8 cellular contexts compared by ENCODE assay signal in genomic region chr13:50124536-50125305, GRCh38.
DNase-seq lines count a peak whose midpoint lies in the region; ATAC-seq and TF ChIP-seq lines count a peak whose summit lies in the region.

No MANE protein-coding gene starts in this region.

- peaks cover 42% of the 10 kb centered on the region for H3K36me3 ChIP-seq in DOHH2 (ENCODE audit: control insufficient read depth, low read length)

- peak overlapping the region; percentile 89 for H3K27ac ChIP-seq in DOHH2 (ENCODE audit: low read depth, low read length)

- H3K27me3 ChIP-seq in DOHH2 (ENCODE audit: control insufficient read depth, low read length) = peaks cover 6% of the 10 kb centered on the region; the same call in 1 of the 2 replicates

- peaks cover 61% of the 10 kb centered on the region for H3K4me1 ChIP-seq in DOHH2 (ENCODE audit: control insufficient read depth, low read length)

- ATAC-seq in GM21619 (IDR thresholded peaks at IDR 0.05; ENCODE audit: unreplicated experiment) (peak; percentile 1), left colon (peak; percentile 22)

- H4K20me1 ChIP-seq in DOHH2 (ENCODE audit: control insufficient read depth, insufficient read depth, low read depth, low read length) = peaks cover 18% of the 10 kb centered on the region

- no peaks in the 10 kb centered on the region for H3K9me3 ChIP-seq in DOHH2 (ENCODE audit: control insufficient read depth, insufficient read depth, low read length)

- H3F3A ChIP-seq in DOHH2 (ENCODE audit: control insufficient read depth, insufficient read depth) = peaks cover 32% of the 10 kb centered on the region

- H3K4me3 ChIP-seq in DOHH2 (ENCODE audit: low read length) (peak overlapping the region; percentile 93), WI38 (ENCODE audit: low read depth, low read length) (peak overlapping the region; percentile 74)

- DNase-seq in KG1 (lab: John Stamatoyannopoulos, UW) = peak; percentile 78
- peak; percentile 94 for DNase-seq in central memory CD4-positive, alpha-beta T cell
- peak in 1 of 2 donors; percentile 98 for DNase-seq in left colon
- DNase-seq in stimulated activated CD4-positive, alpha-beta T cell treated with anti-CD3 and anti-CD28 coated beads, Interleukin-4, amount 100 ng/mL, for 1 hour = peak; percentile 91
- no peak for DNase-seq in NCI-H2196 treated with DMSO at 0.1 percent for 48 hours (lab: John Stamatoyannopoulos, UW; ENCODE audit: unreplicated experiment)

- intact Hi-C loops in left colon (cut with DNase I, micrococcal nuclease) = loop anchor here (5.0 to 10.0 kb wide), 2 partner anchors 42 to 130 kb away; partner anchors contain the start of gene TRIM13 (in 1 of the 2)

- TF ChIP-seq CTCF in DOHH2 (IDR thresholded peaks at IDR 0.05; ENCODE audit: low read depth, low read length, poor library complexity, severe bottlenecking) (no peak), WI38 (IDR thresholded peaks at IDR 0.05; ENCODE audit: low read depth, low read length) (no peak)

- peak overlapping the region; percentile 88 for H3K4me2 ChIP-seq in DOHH2 (ENCODE audit: low read length)

- H3K79me2 ChIP-seq in DOHH2 (ENCODE audit: control insufficient read depth, low read length) = peaks cover 77% of the 10 kb centered on the region

- no peaks in the 10 kb centered on the region for H3K9me2 ChIP-seq in DOHH2 (replicated peaks; ENCODE audit: control insufficient read depth, low read length)
